In genomic region chr2:127593228-127594115, GRCh38 we compare ENCODE assay signal across 24 cellular contexts. TPM values are rescaled to one million over a fixed set of nuclear protein-coding genes. Genes with fewer than 3 reads are reported as not detected.
A peak's percentile ranks its signal among the peaks of the same experiment; 100 is the strongest.
DNase-seq lines count a peak whose midpoint lies in the region; ATAC-seq and TF ChIP-seq lines count a peak whose summit lies in the region.
"Had no signal": no experiment of that assay in that cellular context is flagged by ENCODE, and none has a peak within 500 bp of the region (broad histone marks: within the 10 kb centered on the region; RNA-seq: fewer than 3 reads in every experiment).

No MANE protein-coding gene starts in this region.

- H3K9me3 ChIP-seq in mucosa of descending colon = no peaks in the 10 kb centered on the region
- no peaks in the 10 kb centered on the region for H3K9me3 ChIP-seq in suprapubic skin
- H3K9me3 ChIP-seq in A673 (ENCODE audit: low read depth, low read length, poor library complexity, severe bottlenecking) = no peaks in the 10 kb centered on the region
- H3K9me3 ChIP-seq: A549, esophagus squamous epithelium, uterus had no signal

- H3K27ac Mint-ChIP-seq in activated CD8-positive, alpha-beta memory T cell treated with anti-CD3 and anti-CD28 coated beads, Interleukin-2, amount 10 ng/mL, durations not matched to agents 7 days and 5 days = no peak overlapping the region
- H3K27ac Mint-ChIP-seq in activated B cell treated with CpG ODN at 0.5 μM for 24 hours = no peak overlapping the region
- H3K27ac Mint-ChIP-seq: activated CD4-positive, alpha-beta T cell treated with anti-CD3 and anti-CD28 coated beads, Interleukin-2, amount 10 ng/mL, durations not matched to agents 7 days and 5 days; nephron progenitor cell; progenitor cell of endocrine pancreas; T-cell had no signal

- 84% methylated on average over 20 of the region's 27 CpGs for WGBS in suprapubic skin

- H3K36me3 ChIP-seq in mucosa of descending colon (ENCODE audit: low read depth) (no peaks in the 10 kb centered on the region), suprapubic skin (no peaks in the 10 kb centered on the region), A673 (ENCODE audit: insufficient read depth, low read length, poor library complexity, severe bottlenecking) (no peaks in the 10 kb centered on the region)
- H3K36me3 ChIP-seq: esophagus squamous epithelium, uterus had no signal

- no peak overlapping the region for H3K4me3 ChIP-seq in mucosa of descending colon
- H3K4me3 ChIP-seq in suprapubic skin = no peak overlapping the region
- H3K4me3 ChIP-seq in A673 (ENCODE audit: low read depth, low read length, poor library complexity, severe bottlenecking) = no peak overlapping the region
- H3K4me3 ChIP-seq: A549, esophagus squamous epithelium, uterus had no signal

- no peak overlapping the region for H3K27ac ChIP-seq in suprapubic skin
- no peak overlapping the region for H3K27ac ChIP-seq in A673 (ENCODE audit: low read depth, low read length, poor library complexity, severe bottlenecking)
- H3K27ac ChIP-seq: A549, esophagus squamous epithelium, uterus had no signal

- BruUV-seq in A673 (replicated peaks; lab: Mats Ljungman, UMichigan) = no TSS peak

- H3K27me3 ChIP-seq in suprapubic skin (no peaks in the 10 kb centered on the region), A673 (replicated peaks; ENCODE audit: insufficient read depth, low read depth, low read length, poor library complexity) (no peaks in the 10 kb centered on the region)
- H3K27me3 ChIP-seq: esophagus squamous epithelium, uterus had no signal

- no peaks in the 10 kb centered on the region for H3K36me3 Mint-ChIP-seq in activated CD8-positive, alpha-beta memory T cell treated with anti-CD3 and anti-CD28 coated beads, Interleukin-2, amount 10 ng/mL, durations not matched to agents 7 days and 5 days
- H3K36me3 Mint-ChIP-seq in activated B cell treated with CpG ODN at 0.5 μM for 24 hours (ENCODE audit: low read depth) = no peaks in the 10 kb centered on the region
- H3K36me3 Mint-ChIP-seq: T-cell had no signal

- H3K4me1 ChIP-seq in mucosa of descending colon (ENCODE audit: low read depth) (no peaks in the 10 kb centered on the region), suprapubic skin (no peaks in the 10 kb centered on the region), A673 (ENCODE audit: insufficient read depth, low read length, poor library complexity, severe bottlenecking) (no peaks in the 10 kb centered on the region)
- H3K4me1 ChIP-seq: A549, esophagus squamous epithelium, uterus had no signal

- intact Hi-C loops in activated B cell treated with CpG ODN at 0.5 μM for 24 hours (cut with micrococcal nuclease) = loop anchor here (10.0 kb wide), 1 partner anchor 261 kb away; the partner anchor contains the start of gene POLR2D
- intact Hi-C loops in mucosa of descending colon (cut with DNase I, micrococcal nuclease) = no loop called here
- intact Hi-C loops in A673 (cut with micrococcal nuclease; ENCODE audit: unreplicated experiment) = no loop called here

- TF ChIP-seq CTCF in activated B cell treated with CpG ODN at 0.5 μM for 24 hours (IDR thresholded peaks at IDR 0.05) (no peak), mucosa of descending colon (IDR thresholded peaks at IDR 0.05) (no peak), suprapubic skin (IDR thresholded peaks at IDR 0.05) (no peak), A673 (conservative IDR thresholded peaks at IDR 0.05; ENCODE audit: low read depth, low read length) (no peak), GM13976 (IDR thresholded peaks at IDR 0.05; ENCODE audit: borderline replicate concordance, control extremely low read depth, extremely low read depth, insufficient read depth, missing control alignments) (no peak)

- POLR2A ChIA-PET in activated B cell treated with CpG ODN at 0.5 μM for 24 hours (lab: Charles Lee) = interaction anchor here (0.9 to 1.3 kb wide), 3 partner anchors 38 to 108 kb away, joined by 4 read pairs; partner anchors contain the start of gene SFT2D3
- POLR2A ChIA-PET in A673 (lab: Charles Lee; ENCODE audit: low non-redundant PET) = no interaction called here

- H3K4me3 Mint-ChIP-seq in activated CD8-positive, alpha-beta memory T cell treated with anti-CD3 and anti-CD28 coated beads, Interleukin-2, amount 10 ng/mL, durations not matched to agents 7 days and 5 days = no peak overlapping the region
- H3K4me3 Mint-ChIP-seq in activated B cell treated with CpG ODN at 0.5 μM for 24 hours = no peak overlapping the region
- H3K4me3 Mint-ChIP-seq: activated CD4-positive, alpha-beta T cell treated with anti-CD3 and anti-CD28 coated beads, Interleukin-2, amount 10 ng/mL, durations not matched to agents 7 days and 5 days; nephron progenitor cell; T-cell had no signal

- peaks cover 6% of the 10 kb centered on the region for H3K4me1 Mint-ChIP-seq in activated CD8-positive, alpha-beta memory T cell treated with anti-CD3 and anti-CD28 coated beads, Interleukin-2, amount 10 ng/mL, durations not matched to agents 7 days and 5 days
- peaks cover 31% of the 10 kb centered on the region for H3K4me1 Mint-ChIP-seq in activated B cell treated with CpG ODN at 0.5 μM for 24 hours
- H3K4me1 Mint-ChIP-seq: nephron progenitor cell had no signal

- peaks cover 12% of the 10 kb centered on the region for H3K27me3 Mint-ChIP-seq in activated CD8-positive, alpha-beta memory T cell treated with anti-CD3 and anti-CD28 coated beads, Interleukin-2, amount 10 ng/mL, durations not matched to agents 7 days and 5 days
- no peaks in the 10 kb centered on the region for H3K27me3 Mint-ChIP-seq in activated B cell treated with CpG ODN at 0.5 μM for 24 hours
- H3K27me3 Mint-ChIP-seq: progenitor cell of endocrine pancreas, T-cell had no signal

- in situ Hi-C loops in GM13976 (cut with MboI; ENCODE audit: low sequenced_read_pairs, unreplicated experiment) = no loop called here

- TF ChIP-seq EP300 in suprapubic skin (IDR thresholded peaks at IDR 0.05) = no peak

- H3K9me3 Mint-ChIP-seq in activated CD8-positive, alpha-beta memory T cell treated with anti-CD3 and anti-CD28 coated beads, Interleukin-2, amount 10 ng/mL, durations not matched to agents 7 days and 5 days (ENCODE audit: low read depth) = no peaks in the 10 kb centered on the region
- H3K9me3 Mint-ChIP-seq in activated B cell treated with CpG ODN at 0.5 μM for 24 hours = no peaks in the 10 kb centered on the region
- H3K9me3 Mint-ChIP-seq: activated CD4-positive, alpha-beta T cell treated with anti-CD3 and anti-CD28 coated beads, Interleukin-2, amount 10 ng/mL, durations not matched to agents 7 days and 5 days; T-cell had no signal

- peak; percentile 48 for DNase-seq in activated CD8-positive, alpha-beta memory T cell treated with anti-CD3 and anti-CD28 coated beads, Interleukin-2, amount 50 U/mL, for 48 hours
- no peak for DNase-seq in activated CD8-positive, alpha-beta memory T cell treated with anti-CD3 and anti-CD28 coated beads, Interleukin-2, amount 10 ng/mL, durations not matched to agents 7 days and 5 days
- DNase-seq in activated B cell treated with CpG ODN at 0.5 μM for 24 hours (peak; percentile 13), mucosa of descending colon (no peak), suprapubic skin (ENCODE audit: low spot score in 2 of 2) (peak; percentile 47 to 62), A673 (ENCODE audit: low spot score) (no peak), GM13976 (ENCODE audit: low spot score) (no peak)
- DNase-seq: activated CD4-positive, alpha-beta T cell treated with anti-CD3 and anti-CD28 coated beads, Interleukin-2, amount 10 ng/mL, durations not matched to agents 7 days and 5 days; activated naive CD4-positive, alpha-beta T cell treated with Interleukin-2 at 50 U/mL for 16 hours; activated T-cell treated with anti-CD3 and anti-CD28 coated beads for 4 hours; anterior cingulate cortex; effector memory CD4-positive, alpha-beta T cell; esophagus squamous epithelium; kidney glomerular epithelial cell; NCI-H1436 treated with DMSO at 0.1 percent for 48 hours; NCI-H748 treated with DMSO at 0.1 percent for 48 hours; nephron progenitor cell; SIG-M5; small intestine; uterus had no signal

- ATAC-seq in activated CD8-positive, alpha-beta memory T cell treated with anti-CD3 and anti-CD28 coated beads, Interleukin-2, amount 10 ng/mL, durations not matched to agents 7 days and 5 days = no peak
- no peak for ATAC-seq in activated B cell treated with CpG ODN at 0.5 μM for 24 hours (ENCODE audit: low read depth)
- peak; percentile 11 for ATAC-seq in mucosa of descending colon
- ATAC-seq in HG03108 (IDR thresholded peaks at IDR 0.05; ENCODE audit: unreplicated experiment) = no peak
- ATAC-seq: A549, T-cell had no signal

- CTCF ChIA-PET in activated CD8-positive, alpha-beta memory T cell treated with anti-CD3 and anti-CD28 coated beads, Interleukin-2, amount 10 ng/mL, durations not matched to agents 7 days and 5 days (lab: Charles Lee) = interaction anchor here (1.0 to 3.4 kb wide), 3 partner anchors 11 to 56 kb away, joined by 4 to 33 read pairs (median 13); no protein-coding TSS in a partner anchor
- CTCF ChIA-PET in activated B cell treated with CpG ODN at 0.5 μM for 24 hours (lab: Charles Lee) = interaction anchor here (1.1 to 7.1 kb wide), 4 partner anchors 9 to 102 kb away, joined by 3 to 289 read pairs (median 5); no protein-coding TSS in a partner anchor
- CTCF ChIA-PET in A673 (lab: Charles Lee) = interaction anchor here (2.4 kb wide), 1 partner anchor 56 kb away, joined by 29 read pairs; no protein-coding TSS in a partner anchor

- no peak for TF ChIP-seq POLR2A in suprapubic skin (IDR thresholded peaks at IDR 0.05)

RNA-seq across cellular contexts. Expression of gene GPR17, which starts 52.5 kb away (rescaled TPM):
- not detected for total RNA-seq in activated CD8-positive, alpha-beta memory T cell treated with anti-CD3 and anti-CD28 coated beads, Interleukin-2, amount 10 ng/mL, durations not matched to agents 7 days and 5 days
- total RNA-seq in activated B cell treated with CpG ODN at 0.5 μM for 24 hours (not detected in 2 replicates), mucosa of descending colon (under 1 TPM in 1 of 3 donors, not detected in 2; 0.51 TPM), suprapubic skin (under 1 TPM in 2 of 4 donors, not detected in 2; 0.48 to 0.52 TPM), A673 (2021) (0.28 and 0.45 TPM in 2 replicates)
- total RNA-seq: activated CD4-positive, alpha-beta T cell treated with anti-CD3 and anti-CD28 coated beads, Interleukin-2, amount 10 ng/mL, durations not matched to agents 7 days and 5 days; esophagus squamous epithelium; progenitor cell of endocrine pancreas; T-cell had no signal

RNA-seq across cellular contexts. Expression of gene MYO7B, which starts 58.0 kb away (rescaled TPM):
- total RNA-seq in activated CD8-positive, alpha-beta memory T cell treated with anti-CD3 and anti-CD28 coated beads, Interleukin-2, amount 10 ng/mL, durations not matched to agents 7 days and 5 days = under 1 TPM in 1 of 2 experiments, not detected in 1; 0.26 TPM
- total RNA-seq in activated B cell treated with CpG ODN at 0.5 μM for 24 hours = 3.0 and 3.4 TPM in 2 replicates
- total RNA-seq in mucosa of descending colon = 100 to 1,000 TPM; 118 to 305 (median 199) TPM
- 1 to 10 TPM in 3 of 4 donors, under 1 TPM in 1; 0.72 to 4.7 (median 3.6) TPM for total RNA-seq in suprapubic skin
- 0.24 TPM in 1 of 2 replicates, not detected in the other for total RNA-seq in A673 (2021)
- total RNA-seq: progenitor cell of endocrine pancreas had no signal

Comparison
In these comparisons a context has a peak if more than half of its experiments do, and no peak if none do; other contexts are left out.
1. DNase-seq: peak in activated CD8-positive, alpha-beta memory T cell treated with anti-CD3 and anti-CD28 coated beads, Interleukin-2, amount 50 U/mL, for 48 hours (single experiment), activated B cell treated with CpG ODN at 0.5 μM for 24 hours (single experiment) and suprapubic skin (2 of 2); none in activated CD8-positive, alpha-beta memory T cell treated with anti-CD3 and anti-CD28 coated beads, Interleukin-2, amount 10 ng/mL, durations not matched to agents 7 days and 5 days (single experiment), mucosa of descending colon (0 of 3), A673 (single experiment) and GM13976 (single experiment).
2. RNA of gene MYO7B, which starts 58.0 kb away (total RNA-seq): 118 to 305 TPM in mucosa of descending colon; 0.72 to 4.7 TPM in suprapubic skin, 3.0 to 3.4 TPM in activated B cell treated with CpG ODN at 0.5 μM for 24 hours, 0.26 TPM in activated CD8-positive, alpha-beta memory T cell treated with anti-CD3 and anti-CD28 coated beads, Interleukin-2, amount 10 ng/mL, durations not matched to agents 7 days and 5 days and 0.24 TPM in A673; every median in the first group is over 10 times any median in the second.